2 cellular contexts compared by ENCODE assay signal in genomic region chr11:65903715-65904114, GRCh38.
TF ChIP-seq lines count a peak whose summit lies in the region.

No MANE protein-coding gene starts in this region.

TF ChIP-seq in SK-N-SH, 30 proteins besides CTCF, POLR2A, EP300 and RAD21:
- no peak for TF ChIP-seq SMC3 (IDR thresholded peaks at IDR 0.05; ENCODE audit: low read depth, low read length)

TF ChIP-seq in SK-N-SH treated with all-trans-retinoic acid at 6 μM for 48 hours, 23 proteins besides CTCF, POLR2A, EP300 and RAD21:
- no peak for TF ChIP-seq RARB (CRISPR knock-in tag; IDR thresholded peaks at IDR 0.05)
- TF ChIP-seq BACH2 (CRISPR knock-in tag; IDR thresholded peaks at IDR 0.05; ENCODE audit: borderline replicate concordance) = no peak
- no peak for TF ChIP-seq CREB5 (CRISPR knock-in tag; IDR thresholded peaks at IDR 0.05; ENCODE audit: low read depth)
- no peak for TF ChIP-seq CSRNP3 (CRISPR knock-in tag; IDR thresholded peaks at IDR 0.05)
- no peak for TF ChIP-seq OSR1 (CRISPR knock-in tag; IDR thresholded peaks at IDR 0.05)
- no peak for TF ChIP-seq GLIS3 (CRISPR knock-in tag; IDR thresholded peaks at IDR 0.05)
